Comparison of ENCODE assay signal across 37 cellular contexts in the genomic region with DNA sequence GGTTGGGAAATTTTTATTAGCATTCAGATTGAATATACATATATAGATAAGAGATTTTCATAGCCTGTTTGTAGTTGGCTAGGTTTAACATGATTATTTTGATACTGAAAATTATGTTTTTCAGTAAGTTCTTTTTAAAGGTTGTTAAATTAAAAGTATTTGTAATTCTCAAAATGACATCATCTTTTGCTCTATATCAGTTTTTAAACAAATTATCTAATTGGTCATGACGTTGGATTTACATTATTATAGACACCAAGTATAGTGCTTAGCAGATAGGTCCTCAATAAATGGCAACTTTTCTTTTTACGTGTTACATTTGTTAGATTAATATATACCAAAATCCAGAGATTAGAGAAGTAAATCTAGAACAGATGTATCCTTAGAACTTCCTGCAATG.
"Had no signal": no experiment of that assay in that cellular context is flagged by ENCODE, and none has a peak within 500 bp of the region (broad histone marks: within the 10 kb centered on the region; RNA-seq: fewer than 3 reads in every experiment).

No MANE protein-coding gene starts in this region.

- H3K9me3 Mint-ChIP-seq: activated B cell treated with CpG ODN at 0.5 μM for 24 hours; activated CD4-positive, alpha-beta memory T cell treated with anti-CD3 and anti-CD28 coated beads for 36 hours; activated CD4-positive, alpha-beta T cell treated with anti-CD3 and anti-CD28 coated beads, Interleukin-2, amount 10 ng/mL, durations not matched to agents 24 days and 14 days; activated CD8-positive, alpha-beta T cell treated with anti-CD3 and anti-CD28 coated beads for 36 hours; activated naive CD4-positive, alpha-beta T cell treated with anti-CD3 and anti-CD28 coated beads for 36 hours; activated naive CD4-positive, alpha-beta T cell treated with anti-CD3 and anti-CD28 coated beads, Interleukin-2, amount 50 U/mL, for 72 hours; activated naive CD8-positive, alpha-beta T cell treated with anti-CD3 and anti-CD28 coated beads for 36 hours; activated T-cell treated with anti-CD3 and anti-CD28 coated beads, Interleukin-2, amount 50 U/mL, for 4 hours; activated T-cell treated with anti-CD3 and anti-CD28 coated beads, Interleukin-2, amount 50 U/mL, for 72 hours; activated T-helper 1 cell treated with anti-CD3 and anti-CD28 coated beads, Interleukin-12 subunit alpha, Interleukin-12 subunit beta, Interleukin-2, Interleukin-4 antibody, amounts not matched to agents 30 ng/mL and 10 ng/mL and 1 ng/mL, durations not matched to agents 14 hours and 24 hours and 36 hours; activated T-helper 17 cell treated with anti-CD3 and anti-CD28 coated beads, Interleukin-2, amount 50 U/mL, for 72 hours; T-helper 1 cell treated with Interleukin-12 subunit alpha and Interleukin-12 subunit beta and Interleukin-4 antibody, amounts not matched to agents 30 μg/mL and 1 μg/mL, for 36 hours; T-helper 2 cell treated with Interferon-gamma antibody and Interleukin-4, amounts not matched to agents 5 μg/mL and 100 μg/mL, for 36 hours had no signal

- H3K27ac Mint-ChIP-seq: activated B cell treated with CpG ODN at 0.5 μM for 24 hours; activated CD4-positive, alpha-beta memory T cell treated with anti-CD3 and anti-CD28 coated beads for 36 hours; activated CD4-positive, alpha-beta T cell treated with anti-CD3 and anti-CD28 coated beads, Interleukin-2, amount 10 ng/mL, durations not matched to agents 24 days and 14 days; activated CD8-positive, alpha-beta T cell treated with anti-CD3 and anti-CD28 coated beads for 36 hours; activated naive CD4-positive, alpha-beta T cell treated with anti-CD3 and anti-CD28 coated beads for 36 hours; activated naive CD4-positive, alpha-beta T cell treated with anti-CD3 and anti-CD28 coated beads, Interleukin-2, amount 50 U/mL, for 72 hours; activated naive CD8-positive, alpha-beta T cell treated with anti-CD3 and anti-CD28 coated beads for 36 hours; activated T-cell treated with anti-CD3 and anti-CD28 coated beads, Interleukin-2, amount 50 U/mL, for 72 hours; activated T-helper 1 cell treated with anti-CD3 and anti-CD28 coated beads, Interleukin-12 subunit alpha, Interleukin-12 subunit beta, Interleukin-2, Interleukin-4 antibody, amounts not matched to agents 30 ng/mL and 10 ng/mL and 1 ng/mL, durations not matched to agents 14 hours and 24 hours and 36 hours; activated T-helper 17 cell treated with anti-CD3 and anti-CD28 coated beads, Interleukin-2, amount 50 U/mL, for 72 hours; T-helper 1 cell treated with Interleukin-12 subunit alpha and Interleukin-12 subunit beta and Interleukin-4 antibody, amounts not matched to agents 30 μg/mL and 1 μg/mL, for 36 hours; T-helper 2 cell treated with Interferon-gamma antibody and Interleukin-4, amounts not matched to agents 5 μg/mL and 100 μg/mL, for 36 hours had no signal

- H3K4me3 ChIP-seq: adrenal gland, body of pancreas, breast epithelium had no signal

- H3K27me3 Mint-ChIP-seq: activated B cell treated with CpG ODN at 0.5 μM for 24 hours; activated CD4-positive, alpha-beta memory T cell treated with anti-CD3 and anti-CD28 coated beads for 36 hours; activated CD4-positive, alpha-beta T cell treated with anti-CD3 and anti-CD28 coated beads, Interleukin-2, amount 10 ng/mL, durations not matched to agents 24 days and 14 days; activated CD8-positive, alpha-beta T cell treated with anti-CD3 and anti-CD28 coated beads for 36 hours; activated naive CD8-positive, alpha-beta T cell treated with anti-CD3 and anti-CD28 coated beads for 36 hours; activated T-helper 17 cell treated with anti-CD3 and anti-CD28 coated beads, Interleukin-2, amount 50 U/mL, for 72 hours had no signal

- H3K9me3 ChIP-seq: adrenal gland, body of pancreas, breast epithelium had no signal

- DNase-seq: activated B cell treated with CpG ODN at 0.5 μM for 24 hours; activated CD4-positive, alpha-beta memory T cell treated with anti-CD3 and anti-CD28 coated beads for 36 hours; activated CD4-positive, alpha-beta T cell treated with anti-CD3 and anti-CD28 coated beads for 4 hours; activated CD4-positive, alpha-beta T cell treated with anti-CD3 and anti-CD28 coated beads, Interleukin-2, amount 10 ng/mL, durations not matched to agents 24 days and 14 days; activated CD4-positive, alpha-beta T cell treated with anti-CD3 and anti-CD28 coated beads, Interleukin-2, amount 50 U/mL, for 1 hour; activated CD4-positive, alpha-beta T cell treated with anti-CD3 and anti-CD28 coated beads, Interleukin-2, amount 50 U/mL, for 4 hours; activated CD4-positive, CD25-positive, alpha-beta regulatory T cell treated with anti-CD3 and anti-CD28 coated beads, Interleukin-2, amount 50 U/mL, for 72 hours; activated CD8-positive, alpha-beta memory T cell treated with anti-CD3 and anti-CD28 coated beads, Interleukin-2, amount 50 U/mL, for 4 hours; activated CD8-positive, alpha-beta T cell treated with anti-CD3 and anti-CD28 coated beads for 36 hours; activated effector memory CD4-positive, alpha-beta T cell treated with anti-CD3 and anti-CD28 coated beads, Interleukin-2, amount 50 U/mL, for 16 hours; activated gamma-delta T cell treated with Interleukin-2 at 50 U/mL for 16 hours; activated naive CD4-positive, alpha-beta T cell; activated naive CD4-positive, alpha-beta T cell treated with anti-CD3 and anti-CD28 coated beads for 36 hours; activated naive CD4-positive, alpha-beta T cell treated with anti-CD3 and anti-CD28 coated beads, Interleukin-2, amount 50 U/mL, for 16 hours; activated naive CD8-positive, alpha-beta T cell treated with anti-CD3 and anti-CD28 coated beads for 36 hours; activated T-cell treated with anti-CD3 and anti-CD28 coated beads for 4 hours; activated T-cell treated with anti-CD3 and anti-CD28 coated beads, Interleukin-2, amount 50 U/mL, for 1 hour; activated T-cell treated with anti-CD3 and anti-CD28 coated beads, Interleukin-2, amount 50 U/mL, for 4 hours; activated T-cell treated with anti-CD3 and anti-CD28 coated beads, Interleukin-2, amount 50 U/mL, for 72 hours; adrenal gland; amniotic stem cell; aorta; body of pancreas; brain microvascular endothelial cell; central memory CD4-positive, alpha-beta T cell; T-helper 1 cell; T-helper 2 cell; T-helper 9 cell had no signal

- ATAC-seq: activated CD8-positive, alpha-beta T cell treated with anti-CD3 and anti-CD28 coated beads for 36 hours; activated naive CD4-positive, alpha-beta T cell treated with anti-CD3 and anti-CD28 coated beads, Interleukin-2, amount 50 U/mL, for 72 hours; activated T-cell treated with anti-CD3 and anti-CD28 coated beads, Interleukin-2, amount 50 U/mL, for 4 hours; activated T-cell treated with anti-CD3 and anti-CD28 coated beads, Interleukin-2, amount 50 U/mL, for 72 hours; activated T-helper 17 cell treated with anti-CD3 and anti-CD28 coated beads, Interleukin-2, amount 50 U/mL, for 72 hours; body of pancreas had no signal

- H3K4me1 ChIP-seq: adrenal gland, body of pancreas, breast epithelium had no signal

- H3K36me3 Mint-ChIP-seq: activated CD4-positive, alpha-beta memory T cell treated with anti-CD3 and anti-CD28 coated beads for 36 hours; activated naive CD4-positive, alpha-beta T cell treated with anti-CD3 and anti-CD28 coated beads, Interleukin-2, amount 50 U/mL, for 72 hours; activated naive CD8-positive, alpha-beta T cell treated with anti-CD3 and anti-CD28 coated beads for 36 hours had no signal

- H3K27ac ChIP-seq: adrenal gland, body of pancreas, brain microvascular endothelial cell, breast epithelium, VCaP had no signal

- H3K27me3 ChIP-seq: adrenal gland, body of pancreas, brain microvascular endothelial cell, breast epithelium had no signal

- H3K4me3 Mint-ChIP-seq: activated B cell treated with CpG ODN at 0.5 μM for 24 hours; activated CD4-positive, alpha-beta memory T cell treated with anti-CD3 and anti-CD28 coated beads for 36 hours; activated CD4-positive, alpha-beta T cell treated with anti-CD3 and anti-CD28 coated beads, Interleukin-2, amount 10 ng/mL, durations not matched to agents 24 days and 14 days; activated CD8-positive, alpha-beta T cell treated with anti-CD3 and anti-CD28 coated beads for 36 hours; activated naive CD4-positive, alpha-beta T cell treated with anti-CD3 and anti-CD28 coated beads for 36 hours; activated naive CD8-positive, alpha-beta T cell treated with anti-CD3 and anti-CD28 coated beads for 36 hours; activated T-cell treated with anti-CD3 and anti-CD28 coated beads, Interleukin-2, amount 50 U/mL, for 4 hours; activated T-cell treated with anti-CD3 and anti-CD28 coated beads, Interleukin-2, amount 50 U/mL, for 72 hours; activated T-helper 1 cell treated with anti-CD3 and anti-CD28 coated beads, Interleukin-12 subunit alpha, Interleukin-12 subunit beta, Interleukin-2, Interleukin-4 antibody, amounts not matched to agents 30 ng/mL and 10 ng/mL and 1 ng/mL, durations not matched to agents 14 hours and 24 hours and 36 hours; activated T-helper 17 cell treated with anti-CD3 and anti-CD28 coated beads, Interleukin-2, amount 50 U/mL, for 72 hours; T-helper 1 cell treated with Interleukin-12 subunit alpha and Interleukin-12 subunit beta and Interleukin-4 antibody, amounts not matched to agents 30 μg/mL and 1 μg/mL, for 36 hours; T-helper 2 cell treated with Interferon-gamma antibody and Interleukin-4, amounts not matched to agents 5 μg/mL and 100 μg/mL, for 36 hours had no signal

- H3K4me1 Mint-ChIP-seq: activated B cell treated with CpG ODN at 0.5 μM for 24 hours; activated CD4-positive, alpha-beta T cell treated with anti-CD3 and anti-CD28 coated beads, Interleukin-2, amount 10 ng/mL, durations not matched to agents 24 days and 14 days; activated naive CD8-positive, alpha-beta T cell treated with anti-CD3 and anti-CD28 coated beads for 36 hours; activated T-helper 17 cell treated with anti-CD3 and anti-CD28 coated beads, Interleukin-2, amount 50 U/mL, for 72 hours had no signal

- H3K36me3 ChIP-seq: adrenal gland, brain microvascular endothelial cell, breast epithelium had no signal

- FAIRE-seq: astrocyte, TTC549 had no signal
